25 cellular contexts compared by ENCODE assay signal in the genomic region with DNA sequence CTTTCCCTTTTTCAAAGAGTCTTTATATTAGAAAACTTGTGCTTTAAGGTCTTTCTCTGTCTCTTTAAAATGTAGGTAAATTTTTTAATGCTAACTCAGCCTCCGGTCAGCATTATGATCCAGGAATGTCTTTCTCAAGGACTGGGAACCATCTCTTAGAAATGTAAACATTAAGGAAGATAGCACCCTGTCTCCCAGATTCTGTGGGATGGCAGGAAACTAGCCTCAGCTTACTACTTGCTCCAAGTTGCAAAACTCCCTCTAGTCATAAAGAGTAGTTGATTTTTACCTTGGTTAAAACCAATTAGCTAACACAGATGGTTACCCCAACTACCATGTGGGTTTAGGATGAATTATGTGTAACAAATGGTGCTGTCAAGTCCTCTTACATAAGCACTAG. TPM values are rescaled to one million over a fixed set of nuclear protein-coding genes. Genes with fewer than 3 reads are reported as not detected.
DNase-seq lines count a peak whose midpoint lies in the region; ATAC-seq, FAIRE-seq and TF ChIP-seq lines count a peak whose summit lies in the region.
"Had no signal": no experiment of that assay in that cellular context is flagged by ENCODE, and none has a peak within 500 bp of the region (broad histone marks: within the 10 kb centered on the region; RNA-seq: fewer than 3 reads in every experiment).

No MANE protein-coding gene starts in this region.

- no peak for ATAC-seq in upper lobe of right lung
- ATAC-seq: A549, GM23338, HCT116 had no signal

- TF ChIP-seq POLR2A in GM12891 (IDR thresholded peaks at IDR 0.05; ENCODE audit: low read depth, low read length) = no peak

- H3K27me3 ChIP-seq in upper lobe of right lung = no peaks in the 10 kb centered on the region
- H3K27me3 ChIP-seq: BLaER1 treated with 17β-estradiol and CSF1 and Interleukin-3, amounts not matched to agents 10 nM and 100 nM had no signal

- peak; percentile 26 for FAIRE-seq in GM12891 (lab: Jason Lieb, UNC)
- FAIRE-seq: A549, G401.6, GM19239 had no signal

- intact Hi-C loops in upper lobe of right lung (cut with DNase I) = no loop called here

- H3K36me3 ChIP-seq in upper lobe of right lung = no peaks in the 10 kb centered on the region
- H3K36me3 ChIP-seq: BE2C; BLaER1 treated with 17β-estradiol and CSF1 and Interleukin-3, amounts not matched to agents 10 nM and 100 nM had no signal

- H3K27ac ChIP-seq in substantia nigra (ENCODE audit: low read depth, low read length, poor library complexity, severe bottlenecking) (no peak overlapping the region), upper lobe of right lung (no peak overlapping the region)
- H3K27ac ChIP-seq: A549; BLaER1 treated with 17β-estradiol and CSF1 and Interleukin-3, amounts not matched to agents 10 nM and 100 nM had no signal

- no peak for DNase-seq in GM12891 (ENCODE audit: insufficient read length, low spot score)
- peak; percentile 79 for DNase-seq in NCI-H226
- DNase-seq in amniotic epithelial cell (ENCODE audit: low read depth) = peak; percentile 58
- no peak for DNase-seq in substantia nigra (lab: John Stamatoyannopoulos, UW)
- no peak for DNase-seq in upper lobe of right lung
- DNase-seq in pons (ENCODE audit: low spot score) = no peak
- DNase-seq in stimulated activated naive CD4-positive, alpha-beta T cell (lab: John Stamatoyannopoulos, UW) = no peak
- DNase-seq: 8988T; ACHN; AML-193; BE2C; CD4-positive, alpha-beta T cell; CD8-positive, alpha-beta memory T cell; DMS53; DMS79 treated with DMSO at 0.1 percent for 48 hours; H9 had no signal

- no peaks in the 10 kb centered on the region for H3K9me3 ChIP-seq in upper lobe of right lung
- H3K9me3 ChIP-seq: A549, BE2C had no signal

- no peak for TF ChIP-seq CTCF in upper lobe of right lung (IDR thresholded peaks at IDR 0.05)

- no peak overlapping the region for H3K4me3 ChIP-seq in upper lobe of right lung
- H3K4me3 ChIP-seq: A549; BLaER1 treated with 17β-estradiol and CSF1 and Interleukin-3, amounts not matched to agents 10 nM and 100 nM; GM23338 had no signal

- no peaks in the 10 kb centered on the region for H3K4me1 ChIP-seq in upper lobe of right lung
- H3K4me1 ChIP-seq: A549; BE2C; BLaER1 treated with 17β-estradiol and CSF1 and Interleukin-3, amounts not matched to agents 10 nM and 100 nM had no signal

TF ChIP-seq in GM12891, 5 proteins besides CTCF, POLR2A, EP300 and RAD21:
- no peak for TF ChIP-seq POU2F2 (IDR thresholded peaks at IDR 0.05; ENCODE audit: low read depth, low read length)
- TF ChIP-seq TAF1 (IDR thresholded peaks at IDR 0.05; ENCODE audit: low read depth, low read length) = no peak
- TF ChIP-seq PAX5 (IDR thresholded peaks at IDR 0.05; ENCODE audit: insufficient read depth, low read length, severe bottlenecking) = no peak
- no peak for TF ChIP-seq SPI1 (IDR thresholded peaks at IDR 0.05; ENCODE audit: low read depth, low read length)
- TF ChIP-seq POLR2AphosphoS5 (IDR thresholded peaks at IDR 0.05; ENCODE audit: low read depth, low read length) = no peak

RNA-seq across cellular contexts. Expression of a gene that starts 4.7 kb away (rescaled TPM):
- not detected for polyA plus RNA-seq in GM12891 (2012; ENCODE audit: low read depth, missing spikeins)
- total RNA-seq in upper lobe of right lung = not detected
- total RNA-seq: CD4-positive, alpha-beta T cell; CD8-positive, alpha-beta memory T cell; Daoy; GM23338; H4; H9 had no signal
- polyA plus RNA-seq: A549; CD14-positive monocyte; CD8-positive, alpha-beta memory T cell; GM23338 had no signal

RNA-seq across cellular contexts. Expression of a gene that starts 39.6 kb away (rescaled TPM):
- not detected for polyA plus RNA-seq in GM12891 (2012; ENCODE audit: low read depth, missing spikeins)
- not detected for total RNA-seq in upper lobe of right lung
- total RNA-seq: CD4-positive, alpha-beta T cell; CD8-positive, alpha-beta memory T cell; Daoy; GM23338; H4; H9 had no signal
- polyA plus RNA-seq: A549; CD14-positive monocyte; CD8-positive, alpha-beta memory T cell; GM23338 had no signal

RNA-seq across cellular contexts. Expression of a gene that starts 50.2 kb away (rescaled TPM):
- polyA plus RNA-seq in GM12891 (2012; ENCODE audit: low read depth, missing spikeins) = 0.03 TPM
- 10.1 TPM for total RNA-seq in upper lobe of right lung
- total RNA-seq: CD4-positive, alpha-beta T cell; CD8-positive, alpha-beta memory T cell; GM23338; H4; H9 had no signal
- polyA plus RNA-seq: CD8-positive, alpha-beta memory T cell; GM23338 had no signal

Comparison
In these comparisons a context has a peak if more than half of its experiments do, and no peak if none do; other contexts are left out.
1. DNase-seq: peak in NCI-H226 (single experiment) and amniotic epithelial cell (single experiment); none in GM12891 (single experiment), substantia nigra (0 of 49), upper lobe of right lung (single experiment), pons (single experiment) and stimulated activated naive CD4-positive, alpha-beta T cell (0 of 6).